Comparison of ENCODE assay signal across 10 cellular contexts in the genomic region with DNA sequence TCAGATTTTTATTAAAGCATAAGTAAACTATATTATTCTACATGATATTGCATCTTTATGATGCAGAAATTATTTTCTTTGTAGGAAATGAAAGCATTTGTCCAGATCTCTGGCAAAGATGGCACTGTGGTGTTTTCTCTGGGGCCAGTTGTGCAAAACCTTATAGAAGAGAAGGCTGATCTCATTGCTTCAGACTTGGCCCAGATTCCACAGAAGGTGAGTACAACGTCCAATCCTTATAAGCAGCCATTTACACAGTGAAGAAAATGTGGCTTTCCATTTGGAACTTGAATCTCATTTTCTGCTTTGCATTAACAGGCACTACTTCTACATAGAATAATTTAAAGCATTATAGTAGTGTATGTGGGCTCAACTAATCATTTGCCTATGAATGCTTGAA. TPM values are rescaled to one million over a fixed set of nuclear protein-coding genes. Genes with fewer than 3 reads are reported as not detected.
"Had no signal": no experiment of that assay in that cellular context is flagged by ENCODE, and none has a peak within 500 bp of the region (broad histone marks: within the 10 kb centered on the region; RNA-seq: fewer than 3 reads in every experiment).

No MANE protein-coding gene starts in this region.

- H3K27me3 Mint-ChIP-seq: IgD-negative memory B cell had no signal

- H3K36me3 ChIP-seq: HAP-1 had no signal

- H3K4me1 ChIP-seq: HAP-1 had no signal

- H3K4me3 Mint-ChIP-seq: HFFc6, IgD-negative memory B cell had no signal

- ATAC-seq: HCT116 had no signal

- H3K9me3 Mint-ChIP-seq: HFFc6 had no signal

- H3K9ac ChIP-seq: GM23248 had no signal

- DNase-seq: GM23248, GOT3, H7, HFFc6, KBM-7 had no signal

- H3K9me3 ChIP-seq: HAP-1 had no signal

- H3K27ac ChIP-seq: GM23248, HL-60 had no signal

- H3K27ac Mint-ChIP-seq: HFFc6 had no signal

- H3K36me3 Mint-ChIP-seq: IgD-negative memory B cell had no signal

- H3K4me1 Mint-ChIP-seq: IgD-negative memory B cell had no signal

- H3K4me3 ChIP-seq: GM23248, HAP-1 had no signal

RNA-seq across cellular contexts. Expression of gene UGT2B7, which starts 6.9 kb away (rescaled TPM):
- total RNA-seq: GM23248, H7, HT1080 had no signal
- polyA plus RNA-seq: GM23248, IgD-negative memory B cell had no signal
